In the genomic region with DNA sequence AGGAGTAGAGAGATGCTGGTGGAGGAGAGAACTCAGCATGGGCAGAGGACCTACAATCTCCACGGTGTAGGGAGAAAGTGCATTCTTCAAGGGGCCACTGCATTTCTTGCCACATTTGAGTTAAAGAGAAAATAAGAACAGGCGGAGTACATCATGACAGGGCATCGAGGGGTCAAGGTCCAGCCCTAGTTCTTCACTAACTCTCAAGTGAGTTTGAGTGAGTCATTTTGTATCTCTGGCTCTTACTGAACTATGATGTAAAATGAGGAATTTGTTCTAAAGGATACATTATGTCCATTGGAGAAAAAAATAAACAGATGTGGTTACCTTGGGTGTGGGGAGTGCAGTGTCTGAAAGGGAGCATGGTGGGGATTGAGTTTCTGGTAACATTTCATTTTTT, we compare ENCODE assay signal across 21 cellular contexts.
"Had no signal": no experiment of that assay in that cellular context is flagged by ENCODE, and none has a peak within 500 bp of the region (broad histone marks: within the 10 kb centered on the region; RNA-seq: fewer than 3 reads in every experiment).

No MANE protein-coding gene starts in this region.

- H3K36me3 Mint-ChIP-seq: naive B cell had no signal

- H3K4me3 Mint-ChIP-seq: activated CD8-positive, alpha-beta T cell treated with anti-CD3 and anti-CD28 coated beads, Interleukin-2, amount 10 ng/mL, durations not matched to agents 7 days and 5 days; activated naive CD4-positive, alpha-beta T cell treated with anti-CD3 and anti-CD28 coated beads for 36 hours; activated T-helper 1 cell treated with anti-CD3 and anti-CD28 coated beads, Interleukin-12 subunit alpha, Interleukin-12 subunit beta, Interleukin-2, Interleukin-4 antibody, amounts not matched to agents 30 ng/mL and 10 ng/mL and 1 ng/mL, durations not matched to agents 14 hours and 24 hours and 36 hours; endodermal cell; naive B cell; T-helper 1 cell treated with Interleukin-12 subunit alpha and Interleukin-12 subunit beta and Interleukin-4 antibody, amounts not matched to agents 30 μg/mL and 1 μg/mL, for 36 hours had no signal

- H3K9me3 Mint-ChIP-seq: activated naive CD4-positive, alpha-beta T cell treated with anti-CD3 and anti-CD28 coated beads for 36 hours; activated T-helper 1 cell treated with anti-CD3 and anti-CD28 coated beads, Interleukin-12 subunit alpha, Interleukin-12 subunit beta, Interleukin-2, Interleukin-4 antibody, amounts not matched to agents 30 ng/mL and 10 ng/mL and 1 ng/mL, durations not matched to agents 14 hours and 24 hours and 36 hours; endodermal cell; T-helper 1 cell treated with Interleukin-12 subunit alpha and Interleukin-12 subunit beta and Interleukin-4 antibody, amounts not matched to agents 30 μg/mL and 1 μg/mL, for 36 hours had no signal

- DNase-seq: activated CD4-positive, alpha-beta T cell treated with anti-CD3 and anti-CD28 coated beads for 48 hours; activated CD8-positive, alpha-beta memory T cell treated with anti-CD3 and anti-CD28 coated beads, Interleukin-2, amount 50 U/mL, for 48 hours; activated CD8-positive, alpha-beta T cell treated with anti-CD3 and anti-CD28 coated beads, Interleukin-2, amount 10 ng/mL, durations not matched to agents 7 days and 5 days; activated naive CD4-positive, alpha-beta T cell treated with anti-CD3 and anti-CD28 coated beads for 36 hours; brain microvascular endothelial cell; cerebellar nuclear complex; endodermal cell; erythroblast; heart left ventricle; lower lobe of right lung; midbrain; naive B cell; retina; stimulated activated CD4-positive, alpha-beta T cell treated with anti-CD3 and anti-CD28 coated beads, Interleukin-1b, Interleukin-23, amount 100 ng/mL, for 48 hours; stimulated activated naive CD4-positive, alpha-beta T cell; substantia nigra; upper lobe of right lung had no signal

- H3K4me1 ChIP-seq: heart left ventricle, lower lobe of right lung, parathyroid adenoma, upper lobe of right lung had no signal

- H3K27ac ChIP-seq: brain microvascular endothelial cell, heart left ventricle, lower lobe of right lung, parathyroid adenoma, upper lobe of right lung had no signal

- ATAC-seq: activated CD8-positive, alpha-beta T cell treated with anti-CD3 and anti-CD28 coated beads, Interleukin-2, amount 10 ng/mL, durations not matched to agents 7 days and 5 days; heart left ventricle; lower lobe of right lung; SK-N-SH treated with all-trans-retinoic acid at 6 μM for 48 hours; upper lobe of right lung had no signal

- H3K27me3 ChIP-seq: brain microvascular endothelial cell, heart left ventricle, upper lobe of right lung had no signal

- H3K9me3 ChIP-seq: heart left ventricle, lower lobe of right lung, upper lobe of right lung had no signal

- H3K27ac Mint-ChIP-seq: activated CD8-positive, alpha-beta T cell treated with anti-CD3 and anti-CD28 coated beads, Interleukin-2, amount 10 ng/mL, durations not matched to agents 7 days and 5 days; activated naive CD4-positive, alpha-beta T cell treated with anti-CD3 and anti-CD28 coated beads for 36 hours; activated T-helper 1 cell treated with anti-CD3 and anti-CD28 coated beads, Interleukin-12 subunit alpha, Interleukin-12 subunit beta, Interleukin-2, Interleukin-4 antibody, amounts not matched to agents 30 ng/mL and 10 ng/mL and 1 ng/mL, durations not matched to agents 14 hours and 24 hours and 36 hours; endodermal cell; naive B cell; T-helper 1 cell treated with Interleukin-12 subunit alpha and Interleukin-12 subunit beta and Interleukin-4 antibody, amounts not matched to agents 30 μg/mL and 1 μg/mL, for 36 hours had no signal

- H3K36me3 ChIP-seq: brain microvascular endothelial cell, heart left ventricle, lower lobe of right lung, upper lobe of right lung had no signal

- H3K4me3 ChIP-seq: heart left ventricle, lower lobe of right lung, upper lobe of right lung had no signal

- H3K4me1 Mint-ChIP-seq: endodermal cell, naive B cell had no signal
